ENCODE assay signal across 9 cellular contexts in genomic region chr6:33761922-33762629, GRCh38. TPM values are rescaled to one million over a fixed set of nuclear protein-coding genes. Genes with fewer than 3 reads are reported as not detected.
DNase-seq lines count a peak whose midpoint lies in the region; ATAC-seq and TF ChIP-seq lines count a peak whose summit lies in the region.
"Had no signal": no experiment of that assay in that cellular context is flagged by ENCODE, and none has a peak within 500 bp of the region (broad histone marks: within the 10 kb centered on the region; RNA-seq: fewer than 3 reads in every experiment).

No MANE protein-coding gene starts in this region.

- POLR2A ChIA-PET in HCT116 (lab: Charles Lee), result no interaction called here

- H3K27me3 ChIP-seq in HCT116 (ENCODE audit: insufficient read depth, low read length) (no peaks in the 10 kb centered on the region), right atrium auricular region (no peaks in the 10 kb centered on the region), skeletal muscle tissue (ENCODE audit: control insufficient read depth in 3 of 3, insufficient read depth in 3 of 3, low read length in 3 of 3) (no peaks in the 10 kb centered on the region)

- CTCF ChIA-PET in HCT116 (lab: Charles Lee), result interaction anchor here (1.1 to 1.5 kb wide), 3 partner anchors 9 to 266 kb away, joined by 4 to 7 read pairs (median 4); partner anchors contain the start of gene UQCC2

- no peaks in the 10 kb centered on the region for H4K20me1 ChIP-seq in HCT116 (ENCODE audit: insufficient read depth)

- no peak overlapping the region for H2AFZ ChIP-seq in HCT116 (ENCODE audit: low read depth, low read length, poor library complexity, severe bottlenecking)

- DNase-seq in CD1c-positive myeloid dendritic cell (ENCODE audit: extremely low spot score) (peak; percentile 38), HCT116 (ENCODE audit: low read depth, low spot score) (no peak), OCI-M1 (lab: John Stamatoyannopoulos, UW) (peak; percentile 77), right atrium auricular region (ENCODE audit: low spot score) (no peak)
- DNase-seq in activated naive CD4-positive, alpha-beta T cell treated with anti-CD3 and anti-CD28 coated beads, Interleukin-2, amount 50 U/mL, for 16 hours, result peak; percentile 45
- no peak for DNase-seq in effector CD8-positive, alpha-beta T cell (lab: John Stamatoyannopoulos, UW)

- TF ChIP-seq CTCF in HCT116 (IDR thresholded peaks at IDR 0.05 in 2 of 3, conservative IDR thresholded peaks at IDR 0.05 in 1 of 3; ENCODE audit: borderline replicate concordance in 1 of 3, insufficient read depth in 1 of 3, low read depth in 2 of 3, low read length in 2 of 3) (peak; percentile 58 to 88 (median 70)), right atrium auricular region (IDR thresholded peaks at IDR 0.05) (peak; percentile 20 to 83)

- H3K4me2 ChIP-seq in HCT116 (ENCODE audit: low read length), result no peak overlapping the region

- no peak for TF ChIP-seq POLR2A in HCT116 (IDR thresholded peaks at IDR 0.05; ENCODE audit: borderline replicate concordance, extremely low read depth, insufficient read depth, insufficient read length)

- H3K79me2 ChIP-seq in HCT116 (ENCODE audit: insufficient read depth, low read length), result no peaks in the 10 kb centered on the region

- H3K9me2 ChIP-seq in HCT116 (ENCODE audit: insufficient read depth), result no peaks in the 10 kb centered on the region

- ATAC-seq in HCT116 (peak; percentile 87), GM21786 (IDR thresholded peaks at IDR 0.05; ENCODE audit: unreplicated experiment) (no peak)

- no TSS peak for BruUV-seq in HCT116 (replicated peaks; lab: Mats Ljungman, UMichigan)

- intact Hi-C loops in HCT116 (cut with micrococcal nuclease), result loop anchor here (1.0 to 2.0 kb wide), 2 partner anchors 50 to 177 kb away; no protein-coding TSS in a partner anchor

- RAD21 ChIA-PET in HCT116 (lab: Charles Lee; ENCODE audit: low non-redundant PET in 1 of 2, low total read pairs in 2 of 2, uncharacterized antibody in 2 of 2, unreplicated experiment in 2 of 2), result no interaction called here

- H3K36me3 ChIP-seq in HCT116 (ENCODE audit: control insufficient read depth in 1 of 2, insufficient read depth in 2 of 2, low read length in 2 of 2) (no peaks in the 10 kb centered on the region), right atrium auricular region (no peaks in the 10 kb centered on the region), skeletal muscle tissue (ENCODE audit: control insufficient read depth in 3 of 3, insufficient read depth in 3 of 3, low read length in 3 of 3) (no peaks in the 10 kb centered on the region)

- H3K9ac ChIP-seq in HCT116 (ENCODE audit: low read length) (no peak overlapping the region), skeletal muscle tissue (ENCODE audit: low read depth in 1 of 3, low read length in 3 of 3) (peak overlapping the region; percentile 60 to 94 (median 60))

- no peaks in the 10 kb centered on the region for H3K9me3 ChIP-seq in HCT116 (ENCODE audit: control insufficient read depth in 1 of 2, insufficient read depth in 1 of 2, low read depth in 1 of 2, low read length in 2 of 2)
- no peaks in the 10 kb centered on the region for H3K9me3 ChIP-seq in right atrium auricular region
- H3K9me3 ChIP-seq in skeletal muscle tissue (ENCODE audit: control insufficient read depth in 3 of 3, low read length in 3 of 3), result no peaks in the 10 kb centered on the region

- H3K4me1 ChIP-seq in HCT116 (ENCODE audit: control insufficient read depth in 1 of 2, insufficient read depth in 2 of 2, low read length in 2 of 2), result peaks cover 6 to 19% of the 10 kb centered on the region in 2 experiments; a peak in 3 of 4 replicates
- peaks cover 0 to 22% of the 10 kb centered on the region in 2 donors for H3K4me1 ChIP-seq in right atrium auricular region
- H3K4me1 ChIP-seq in skeletal muscle tissue (ENCODE audit: control insufficient read depth in 3 of 3, insufficient read depth in 3 of 3, low read length in 3 of 3), result peaks cover 27 to 31% (median 28%) of the 10 kb centered on the region in 3 donors

- no peak overlapping the region for H3K4me3 ChIP-seq in HCT116 (replicated peaks in 1 of 2; ENCODE audit: low read depth in 1 of 2, low read length in 2 of 2)
- no peak overlapping the region for H3K4me3 ChIP-seq in right atrium auricular region
- peak overlapping the region in 2 of 3 donors; percentile 24 to 52 for H3K4me3 ChIP-seq in skeletal muscle tissue (ENCODE audit: low read length in 3 of 3)

- peak; percentile 89 for TF ChIP-seq RAD21 in HCT116 (IDR thresholded peaks at IDR 0.05; ENCODE audit: low read depth)

- H3K27ac ChIP-seq in HCT116 (ENCODE audit: low read depth, low read length) (no peak overlapping the region; the same call in 1 of the 2 replicates), right atrium auricular region (peak overlapping the region; percentile 69 to 74), skeletal muscle tissue (ENCODE audit: low read depth, low read length) (peak overlapping the region; percentile 82)

TF ChIP-seq in HCT116, 20 proteins besides CTCF, POLR2A, EP300 and RAD21:
- TF ChIP-seq ZFX (IDR thresholded peaks at IDR 0.05) (no peak), ELF1 (IDR thresholded peaks at IDR 0.05; ENCODE audit: borderline replicate concordance, low read depth) (no peak), CEBPB (IDR thresholded peaks at IDR 0.05; ENCODE audit: low read depth) (no peak), CBX3 (IDR thresholded peaks at IDR 0.05; ENCODE audit: low read depth) (no peak), YY1 (IDR thresholded peaks at IDR 0.05; ENCODE audit: extremely low read depth, insufficient replicate concordance, low read depth, low read length) (no peak), SP1 (IDR thresholded peaks at IDR 0.05; ENCODE audit: low read depth) (no peak), MAX (IDR thresholded peaks at IDR 0.05) (no peak), EGR1 (IDR thresholded peaks at IDR 0.05; ENCODE audit: low read depth) (no peak), SIN3A (IDR thresholded peaks at IDR 0.05; ENCODE audit: low read depth) (no peak), REST (IDR thresholded peaks at IDR 0.05; ENCODE audit: low read depth) (no peak), EZH2phosphoT487 (IDR thresholded peaks at IDR 0.05; ENCODE audit: borderline replicate concordance) (no peak)
TF ChIP-seq in HCT116: peak in this region for 0.

RNA-seq across cellular contexts. Expression of gene IP6K3, which starts 15.4 kb away (rescaled TPM):
- not detected for total RNA-seq in HCT116 (2021; ENCODE audit: unreplicated experiment)
- 0.02 TPM in 1 of 2 replicates, not detected in the other for polyA plus RNA-seq in HCT116 (2012)
- total RNA-seq in right atrium auricular region, result 10 to 100 TPM; 17.3 to 29.9 TPM
- 13.6 TPM for total RNA-seq in skeletal muscle tissue
- polyA plus RNA-seq: neural cell had no signal

RNA-seq across cellular contexts. Expression of gene LEMD2, which starts 26.9 kb away (rescaled TPM):
- total RNA-seq in HCT116 (2021; ENCODE audit: unreplicated experiment) (43.9 TPM), right atrium auricular region (10 to 100 TPM; 25.9 to 28.1 TPM), skeletal muscle tissue (21.9 TPM)
- 27.4 and 28.0 TPM in 2 replicates for polyA plus RNA-seq in HCT116 (2012)

RNA-seq across cellular contexts. Expression of gene MLN, which starts 41.7 kb away (rescaled TPM):
- total RNA-seq in HCT116 (2021; ENCODE audit: unreplicated experiment) (not detected), right atrium auricular region (not detected), skeletal muscle tissue (not detected)
- not detected in 2 replicates for polyA plus RNA-seq in HCT116 (2012)
- polyA plus RNA-seq: neural cell had no signal

RNA-seq across cellular contexts. Expression of gene UQCC2, which starts 50.6 kb away (rescaled TPM):
- total RNA-seq in HCT116 (2021; ENCODE audit: unreplicated experiment) (95.1 TPM), right atrium auricular region (100 to 1,000 TPM in 1 of 2 donors, 10 to 100 TPM in 1; 69.1 to 143 TPM), skeletal muscle tissue (26.1 TPM)
- 128 and 169 TPM in 2 replicates for polyA plus RNA-seq in HCT116 (2012)

Comparison
In these comparisons a context has a peak if more than half of its experiments do, and no peak if none do; other contexts are left out.
1. DNase-seq: peak in CD1c-positive myeloid dendritic cell (single experiment), OCI-M1 (single experiment) and activated naive CD4-positive, alpha-beta T cell treated with anti-CD3 and anti-CD28 coated beads, Interleukin-2, amount 50 U/mL, for 16 hours (single experiment); none in HCT116 (single experiment), right atrium auricular region (single experiment) and effector CD8-positive, alpha-beta T cell (single experiment).
2. H3K4me3 ChIP-seq: peak in skeletal muscle tissue (2 of 3); none in HCT116 (0 of 2) and right atrium auricular region (0 of 2).
3. RNA of gene IP6K3, which starts 15.4 kb away (total RNA-seq): 17.3 to 29.9 TPM in right atrium auricular region and 13.6 TPM in skeletal muscle tissue (single experiment); not detected in HCT116 (single experiment); every median in the first group is over 10 times any median in the second.